ENCODE assay signal across 18 cellular contexts in the genomic region with DNA sequence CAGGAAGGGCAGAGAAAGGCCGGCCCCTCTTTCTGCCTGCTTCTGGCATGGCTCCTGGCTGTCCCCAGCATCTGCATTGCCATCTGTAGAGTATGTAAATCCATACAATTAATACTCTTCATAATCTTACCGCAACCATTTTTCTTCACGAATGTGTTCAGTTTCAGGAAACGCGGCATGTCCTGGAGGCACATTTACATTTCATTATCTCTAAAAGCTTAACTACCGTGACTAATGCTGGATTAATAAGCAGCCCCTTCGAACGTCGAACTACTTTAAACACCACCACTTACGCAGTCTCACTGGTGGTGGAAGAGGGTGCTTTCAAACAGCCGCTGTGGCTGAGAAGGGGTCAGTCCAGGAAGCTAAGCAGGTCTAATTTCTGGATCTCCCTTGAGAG.
DNase-seq lines count a peak whose midpoint lies in the region; TF ChIP-seq lines count a peak whose summit lies in the region.
"Had no signal": no experiment of that assay in that cellular context is flagged by ENCODE, and none has a peak within 500 bp of the region (broad histone marks: within the 10 kb centered on the region; RNA-seq: fewer than 3 reads in every experiment).

No MANE protein-coding gene starts in this region.

- no peak overlapping the region for H3K9ac ChIP-seq in SK-N-MC (ENCODE audit: insufficient read length)
- H3K9ac ChIP-seq: KMS-11 had no signal

- H3K27ac ChIP-seq in SK-N-MC (peak overlapping the region; percentile 60; the same call in 1 of the 2 replicates), tibial artery (no peak overlapping the region)
- H3K27ac ChIP-seq: 22Rv1, KMS-11 had no signal

- no peaks in the 10 kb centered on the region for H3K36me3 Mint-ChIP-seq in activated naive CD8-positive, alpha-beta T cell treated with anti-CD3 and anti-CD28 coated beads for 36 hours
- H3K36me3 Mint-ChIP-seq: CD8-positive, alpha-beta T cell had no signal

- no peak overlapping the region for H3K4me3 Mint-ChIP-seq in activated naive CD8-positive, alpha-beta T cell treated with anti-CD3 and anti-CD28 coated beads for 36 hours
- H3K4me3 Mint-ChIP-seq: B cell; CD8-positive, alpha-beta T cell had no signal

- H3K9me3 ChIP-seq in SK-N-MC (ENCODE audit: low read depth, low read length), result no peaks in the 10 kb centered on the region
- no peaks in the 10 kb centered on the region for H3K9me3 ChIP-seq in tibial artery

- H3K4me1 ChIP-seq in tibial artery, result no peaks in the 10 kb centered on the region

- no peaks in the 10 kb centered on the region for H3K36me3 ChIP-seq in SK-N-MC (ENCODE audit: insufficient read depth, low read length)
- no peaks in the 10 kb centered on the region for H3K36me3 ChIP-seq in tibial artery

- DNase-seq in NCI-H1092 treated with DMSO at 0.1 percent for 48 hours (lab: John Stamatoyannopoulos, UW) (peak; percentile 27), NCI-H1092 (lab: John Stamatoyannopoulos, UW) (no peak), DMS 273 (lab: John Stamatoyannopoulos, UW; ENCODE audit: unreplicated experiment) (peak; percentile 88), NCI-H526 (lab: John Stamatoyannopoulos, UW) (peak; percentile 8 to 10), SK-N-MC (ENCODE audit: low read depth, low spot score) (peak; percentile 99), tibial artery (no peak), NCI-H510A treated with DMSO at 0.1 percent for 48 hours (lab: John Stamatoyannopoulos, UW) (no peak)
- DNase-seq in activated naive CD8-positive, alpha-beta T cell treated with anti-CD3 and anti-CD28 coated beads for 36 hours, result no peak
- DNase-seq: CD8-positive, alpha-beta T cell; DND-41; H7; MV-4-11; NCI-H187; NCI-H345; T-helper 9 cell had no signal

- no peak overlapping the region for H3K27ac Mint-ChIP-seq in activated naive CD8-positive, alpha-beta T cell treated with anti-CD3 and anti-CD28 coated beads for 36 hours
- H3K27ac Mint-ChIP-seq: B cell; CD8-positive, alpha-beta T cell had no signal

- intact Hi-C loops in tibial artery (cut with DNase I; ENCODE audit: low total_unique reads), result no loop called here

- no peak for TF ChIP-seq CTCF in tibial artery (IDR thresholded peaks at IDR 0.05)

- H3K9me3 Mint-ChIP-seq in activated naive CD8-positive, alpha-beta T cell treated with anti-CD3 and anti-CD28 coated beads for 36 hours, result no peaks in the 10 kb centered on the region
- H3K9me3 Mint-ChIP-seq: CD8-positive, alpha-beta T cell had no signal

- H3K27me3 Mint-ChIP-seq in activated naive CD8-positive, alpha-beta T cell treated with anti-CD3 and anti-CD28 coated beads for 36 hours, result peaks cover 6% of the 10 kb centered on the region
- H3K27me3 Mint-ChIP-seq: B cell had no signal

- H3K27me3 ChIP-seq in tibial artery, result no peaks in the 10 kb centered on the region

- peaks cover 4% of the 10 kb centered on the region for H3K4me1 Mint-ChIP-seq in activated naive CD8-positive, alpha-beta T cell treated with anti-CD3 and anti-CD28 coated beads for 36 hours

- H3K4me3 ChIP-seq in SK-N-MC, result peak overlapping the region; percentile 74
- no peak overlapping the region for H3K4me3 ChIP-seq in tibial artery

Comparison
In these comparisons a context has a peak if more than half of its experiments do, and no peak if none do; other contexts are left out.
1. DNase-seq: peak in NCI-H1092 treated with DMSO at 0.1 percent for 48 hours (single experiment), DMS 273 (single experiment), NCI-H526 (2 of 2) and SK-N-MC (single experiment); none in NCI-H1092 (single experiment), activated naive CD8-positive, alpha-beta T cell treated with anti-CD3 and anti-CD28 coated beads for 36 hours (single experiment), tibial artery (0 of 2) and NCI-H510A treated with DMSO at 0.1 percent for 48 hours (single experiment).